Comparison of ENCODE assay signal across 17 cellular contexts in genomic region chr15:94535298-94536048, GRCh38.
"Had no signal": no experiment of that assay in that cellular context is flagged by ENCODE, and none has a peak within 500 bp of the region (broad histone marks: within the 10 kb centered on the region; RNA-seq: fewer than 3 reads in every experiment).

No MANE protein-coding gene starts in this region.

- H3K36me3 ChIP-seq: esophagus muscularis mucosa, gastrocnemius medialis, heart right ventricle, lower lobe of right lung, pancreas had no signal

- H3K27me3 ChIP-seq: esophagus muscularis mucosa, gastrocnemius medialis, pancreas had no signal

- H3K4me3 ChIP-seq: esophagus muscularis mucosa, gastrocnemius medialis, heart right ventricle, lower lobe of right lung, pancreas, smooth muscle cell had no signal

- H3K4me1 ChIP-seq: esophagus muscularis mucosa, gastrocnemius medialis, heart right ventricle, lower lobe of right lung, pancreas had no signal

- H3K4me2 ChIP-seq: smooth muscle cell had no signal

- DNase-seq: effector memory CD4-positive, alpha-beta T cell; gastrocnemius medialis; heart right ventricle; hypothalamus; islet precursor cell; lower lobe of right lung; midbrain; naive B cell; occipital lobe; pancreas; right cardiac atrium; stimulated activated CD4-positive, alpha-beta T cell treated with anti-CD3 and anti-CD28 coated beads, Interleukin-2, amount 100 ng/mL, for 48 hours; stimulated activated naive CD4-positive, alpha-beta T cell treated with Interleukin-2 at 50 U/mL for 16 hours; trophoblast cell had no signal

- H3K27ac ChIP-seq: epithelial cell of prostate, esophagus muscularis mucosa, gastrocnemius medialis, heart right ventricle, lower lobe of right lung, pancreas had no signal
